In genomic region chr5:67141644-67142043, GRCh38 we compare ENCODE assay signal across 26 cellular contexts. TPM values are rescaled to one million over a fixed set of nuclear protein-coding genes. Genes with fewer than 3 reads are reported as not detected.
"Had no signal": no experiment of that assay in that cellular context is flagged by ENCODE, and none has a peak within 500 bp of the region (broad histone marks: within the 10 kb centered on the region; RNA-seq: fewer than 3 reads in every experiment).

No MANE protein-coding gene starts in this region.

- H3K4me3 ChIP-seq: breast epithelium, esophagus muscularis mucosa, heart right ventricle, left lung, lower lobe of right lung, neural progenitor cell, skin epidermis, testis, transverse colon, uterus had no signal

- H3K9me3 ChIP-seq: breast epithelium, esophagus muscularis mucosa, heart right ventricle, left lung, lower lobe of right lung, testis, transverse colon, uterus had no signal

- DNase-seq: activated CD4-positive, alpha-beta memory T cell treated with anti-CD3 and anti-CD28 coated beads for 36 hours; activated CD4-positive, alpha-beta T cell treated with anti-CD3 and anti-CD28 coated beads, Interleukin-2, amount 10 ng/mL, durations not matched to agents 24 days and 14 days; activated CD4-positive, CD25-positive, alpha-beta regulatory T cell treated with anti-CD3 and anti-CD28 coated beads, Interleukin-2, amount 50 U/mL, for 72 hours; activated CD8-positive, alpha-beta memory T cell treated with anti-CD3 and anti-CD28 coated beads, Interleukin-2, amount 50 U/mL, for 48 hours; activated T-cell treated with anti-CD3 and anti-CD28 coated beads, Interleukin-2, amount 50 U/mL, for 4 hours; central memory CD4-positive, alpha-beta T cell; endodermal cell; foreskin melanocyte; heart right ventricle; left lung; lower lobe of right lung; mesenchymal stem cell; natural killer cell; posterior cingulate gyrus; stimulated activated CD4-positive, alpha-beta T cell treated with anti-CD3 and anti-CD28 coated beads, Interleukin-12 subunit alpha, Interleukin-12 subunit beta, amount 100 ng/mL, for 4 hours; stimulated activated CD4-positive, alpha-beta T cell treated with anti-CD3 and anti-CD28 coated beads, Interleukin-4, amount 100 ng/mL, for 1 hour; stimulated activated naive CD8-positive, alpha-beta T cell treated with anti-CD3 and anti-CD28 coated beads, Interleukin-15, Interleukin-2, amounts not matched to agents 100 U/mL and 50 U/mL, for 24 hours; testis; transverse colon; uterus had no signal

- H3K4me1 ChIP-seq: breast epithelium, esophagus muscularis mucosa, heart right ventricle, lower lobe of right lung, neural progenitor cell, testis, uterus had no signal

- ATAC-seq: activated T-cell treated with anti-CD3 and anti-CD28 coated beads, Interleukin-2, amount 50 U/mL, for 4 hours; heart right ventricle; left lung; lower lobe of right lung; natural killer cell; sciatic nerve; stimulated activated naive CD8-positive, alpha-beta T cell treated with anti-CD3 and anti-CD28 coated beads, Interleukin-15, Interleukin-2, amounts not matched to agents 100 U/mL and 50 U/mL, for 24 hours had no signal

- H3K27me3 ChIP-seq: breast epithelium, esophagus muscularis mucosa, heart right ventricle, left lung, neural progenitor cell, testis, transverse colon, uterus had no signal

- H3K27ac ChIP-seq: breast epithelium, esophagus muscularis mucosa, heart right ventricle, left lung, lower lobe of right lung, neural progenitor cell, skin epidermis, testis, transverse colon, uterus had no signal

RNA-seq across cellular contexts. Expression of gene CD180, which starts 55.0 kb away (rescaled TPM):
- total RNA-seq: endodermal cell, glomerular endothelial cell had no signal
